ENCODE assay signal across 18 cellular contexts in genomic region chr17:34736611-34737010, GRCh38.
"Had no signal": no experiment of that assay in that cellular context is flagged by ENCODE, and none has a peak within 500 bp of the region (broad histone marks: within the 10 kb centered on the region; RNA-seq: fewer than 3 reads in every experiment).

No MANE protein-coding gene starts in this region.

- H3K4me1 ChIP-seq: colonic mucosa, right atrium auricular region, suprapubic skin, thyroid gland, upper lobe of left lung, vagina had no signal

- H3K27ac ChIP-seq: colonic mucosa, hepatocyte, neutrophil, right atrium auricular region, suprapubic skin, thyroid gland, upper lobe of left lung, vagina had no signal

- H3K27ac Mint-ChIP-seq: naive thymus-derived CD4-positive, alpha-beta T cell; nephron progenitor cell had no signal

- H3K9me3 ChIP-seq: colonic mucosa, neutrophil, right atrium auricular region, suprapubic skin, thyroid gland, upper lobe of left lung, vagina had no signal

- H3K36me3 ChIP-seq: colonic mucosa, neutrophil, right atrium auricular region, suprapubic skin, thyroid gland, upper lobe of left lung, vagina had no signal

- ATAC-seq: left colon; naive thymus-derived CD4-positive, alpha-beta T cell had no signal

- DNase-seq: colonic mucosa; dermis blood vessel endothelial cell; erythroblast; foreskin melanocyte; left colon; mesendoderm; naive thymus-derived CD4-positive, alpha-beta T cell; nephron progenitor cell; stimulated activated CD4-positive, alpha-beta T cell treated with anti-CD3 and anti-CD28 coated beads, Interleukin-2, amount 100 ng/mL, for 48 hours; stimulated activated naive CD4-positive, alpha-beta T cell treated with Interleukin-2 at 50 U/mL for 16 hours; thyroid gland; upper lobe of left lung had no signal

- H3K27me3 ChIP-seq: colonic mucosa, right atrium auricular region, thyroid gland, upper lobe of left lung, vagina had no signal

- H3K4me3 ChIP-seq: colonic mucosa, hepatocyte, right atrium auricular region, smooth muscle cell, suprapubic skin, thyroid gland, upper lobe of left lung, vagina had no signal

- H3K4me3 Mint-ChIP-seq: naive thymus-derived CD4-positive, alpha-beta T cell; nephron progenitor cell had no signal
